8 cellular contexts compared by ENCODE assay signal in the genomic region with DNA sequence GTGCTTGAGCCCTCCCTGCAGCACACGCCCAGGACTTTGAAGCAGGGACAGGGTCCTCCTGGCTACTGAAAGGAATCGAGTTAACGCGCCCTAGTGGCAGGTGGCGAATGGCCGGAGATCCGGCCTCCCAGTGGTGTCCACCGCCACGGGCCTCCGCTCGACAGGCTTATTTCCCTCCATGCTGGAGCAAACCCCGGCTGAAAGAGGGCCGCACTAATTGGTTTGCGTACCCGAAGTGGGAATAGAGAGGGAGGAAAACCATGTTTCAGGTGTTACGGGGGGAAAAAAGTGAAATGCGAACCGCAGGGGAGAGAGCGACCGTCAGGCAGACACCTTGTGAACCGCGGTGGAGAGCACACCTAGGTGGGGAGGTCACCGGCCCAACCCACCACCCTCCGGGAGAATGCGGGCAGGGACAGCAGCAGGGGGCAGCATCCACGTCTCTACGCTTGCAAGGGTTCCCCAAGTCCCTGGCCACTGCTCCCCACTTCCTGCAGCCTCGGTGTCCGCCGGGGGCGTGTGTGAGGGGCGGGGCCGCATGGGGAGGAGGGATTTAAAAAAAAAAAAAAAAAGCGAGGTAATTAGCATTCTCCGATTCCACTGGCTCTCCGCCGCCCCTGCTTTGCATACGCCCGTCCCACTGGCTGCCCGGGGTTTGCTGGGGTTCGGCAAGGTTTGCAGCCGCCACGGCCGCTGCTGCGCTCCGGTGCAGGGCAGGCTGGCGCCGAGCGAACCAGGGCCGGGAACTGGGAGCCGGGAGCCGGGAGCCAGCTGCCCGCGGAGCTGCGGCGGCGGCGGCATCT.
DNase-seq lines count a peak whose midpoint lies in the region; ATAC-seq lines count a peak whose summit lies in the region.

No MANE protein-coding gene starts in this region.

- H3K9me3 ChIP-seq in SJCRH30 (replicated peaks): no peaks in the 10 kb centered on the region

- no peak for ATAC-seq in GM21515 (IDR thresholded peaks at IDR 0.05; ENCODE audit: unreplicated experiment)

- no peaks in the 10 kb centered on the region for H3K4me1 ChIP-seq in SJCRH30

- H3K27me3 ChIP-seq in SJCRH30: peaks cover 3% of the 10 kb centered on the region; the same call in 1 of the 2 replicates

- H3K36me3 ChIP-seq in SJCRH30: no peaks in the 10 kb centered on the region

- H3K27ac ChIP-seq in SJCRH30 (no peak overlapping the region), substantia nigra (ENCODE audit: low read depth, low read length, poor library complexity, severe bottlenecking) (no peak overlapping the region)

- H3K4me3 ChIP-seq in Jurkat, Clone E6-1 (ENCODE audit: low read length): peak overlapping the region; percentile 70
- peak overlapping the region; percentile 56 for H3K4me3 ChIP-seq in SJCRH30

- peak; percentile 92 for DNase-seq in DMS 273 (lab: John Stamatoyannopoulos, UW; ENCODE audit: unreplicated experiment)
- DNase-seq in Jurkat, Clone E6-1 (ENCODE audit: low read depth, low spot score): peak; percentile 85
- peak; percentile 69 to 75 for DNase-seq in SJCRH30
- peak; percentile 87 for DNase-seq in activated naive CD4-positive, alpha-beta T cell treated with Interleukin-2 at 50 U/mL for 16 hours
- peak; percentile 81 for DNase-seq in germinal center (ENCODE audit: low spot score)
- peak; percentile 41 for DNase-seq in occipital lobe (lab: John Stamatoyannopoulos, UW)
- DNase-seq in substantia nigra (lab: John Stamatoyannopoulos, UW): peak in 36 of 49 donors; percentile 7 to 73 (median 35)

Comparison
In these comparisons a context has a peak if more than half of its experiments do, and no peak if none do; other contexts are left out.
1. DNase-seq: peak in every context shown above with its lines; median percentile 92 in DMS 273; 87 in activated naive CD4-positive, alpha-beta T cell treated with Interleukin-2 at 50 U/mL for 16 hours; 85 in Jurkat, Clone E6-1; 81 in germinal center; 72 in SJCRH30; 41 in occipital lobe; 35 in substantia nigra.